Comparison of ENCODE assay signal across 34 cellular contexts in genomic region chr13:71117920-71118319, GRCh38.
"Had no signal": no experiment of that assay in that cellular context is flagged by ENCODE, and none has a peak within 500 bp of the region (broad histone marks: within the 10 kb centered on the region; RNA-seq: fewer than 3 reads in every experiment).

No MANE protein-coding gene starts in this region.

- H3K4me1 ChIP-seq: adrenal gland, body of pancreas, breast epithelium had no signal

- DNase-seq: activated B cell treated with CpG ODN at 0.5 μM for 24 hours; activated CD4-positive, alpha-beta memory T cell treated with anti-CD3 and anti-CD28 coated beads for 36 hours; activated CD4-positive, alpha-beta T cell treated with anti-CD3 and anti-CD28 coated beads for 4 hours; activated CD4-positive, alpha-beta T cell treated with anti-CD3 and anti-CD28 coated beads, Interleukin-2, amount 10 ng/mL, durations not matched to agents 24 days and 14 days; activated CD4-positive, alpha-beta T cell treated with anti-CD3 and anti-CD28 coated beads, Interleukin-2, amount 50 U/mL, for 1 hour; activated CD4-positive, alpha-beta T cell treated with anti-CD3 and anti-CD28 coated beads, Interleukin-2, amount 50 U/mL, for 4 hours; activated CD4-positive, CD25-positive, alpha-beta regulatory T cell treated with anti-CD3 and anti-CD28 coated beads, Interleukin-2, amount 50 U/mL, for 72 hours; activated CD8-positive, alpha-beta memory T cell treated with anti-CD3 and anti-CD28 coated beads, Interleukin-2, amount 50 U/mL, for 4 hours; activated CD8-positive, alpha-beta T cell treated with anti-CD3 and anti-CD28 coated beads for 36 hours; activated effector memory CD4-positive, alpha-beta T cell treated with anti-CD3 and anti-CD28 coated beads, Interleukin-2, amount 50 U/mL, for 16 hours; activated gamma-delta T cell treated with Interleukin-2 at 50 U/mL for 16 hours; activated naive CD4-positive, alpha-beta T cell; activated naive CD4-positive, alpha-beta T cell treated with anti-CD3 and anti-CD28 coated beads for 36 hours; activated naive CD4-positive, alpha-beta T cell treated with anti-CD3 and anti-CD28 coated beads, Interleukin-2, amount 50 U/mL, for 16 hours; activated naive CD8-positive, alpha-beta T cell treated with anti-CD3 and anti-CD28 coated beads for 36 hours; activated T-cell treated with anti-CD3 and anti-CD28 coated beads for 4 hours; activated T-cell treated with anti-CD3 and anti-CD28 coated beads, Interleukin-2, amount 50 U/mL, for 1 hour; activated T-cell treated with anti-CD3 and anti-CD28 coated beads, Interleukin-2, amount 50 U/mL, for 4 hours; activated T-cell treated with anti-CD3 and anti-CD28 coated beads, Interleukin-2, amount 50 U/mL, for 72 hours; adrenal gland; amniotic stem cell; aorta; body of pancreas; brain microvascular endothelial cell; central memory CD4-positive, alpha-beta T cell; T-helper 1 cell; T-helper 2 cell; T-helper 9 cell had no signal

- H3K4me3 ChIP-seq: adrenal gland, body of pancreas, breast epithelium had no signal

- H3K36me3 ChIP-seq: adrenal gland, brain microvascular endothelial cell, breast epithelium had no signal

- H3K27ac ChIP-seq: adrenal gland, body of pancreas, brain microvascular endothelial cell, breast epithelium, VCaP had no signal

- FAIRE-seq: astrocyte, TTC549 had no signal

- H3K27me3 ChIP-seq: adrenal gland, body of pancreas, brain microvascular endothelial cell, breast epithelium had no signal

- H3K9me3 ChIP-seq: adrenal gland, body of pancreas, breast epithelium had no signal

- ATAC-seq: activated CD8-positive, alpha-beta T cell treated with anti-CD3 and anti-CD28 coated beads for 36 hours; activated naive CD4-positive, alpha-beta T cell treated with anti-CD3 and anti-CD28 coated beads, Interleukin-2, amount 50 U/mL, for 72 hours; activated T-cell treated with anti-CD3 and anti-CD28 coated beads, Interleukin-2, amount 50 U/mL, for 4 hours; activated T-cell treated with anti-CD3 and anti-CD28 coated beads, Interleukin-2, amount 50 U/mL, for 72 hours; activated T-helper 17 cell treated with anti-CD3 and anti-CD28 coated beads, Interleukin-2, amount 50 U/mL, for 72 hours; body of pancreas had no signal
